1 cellular context compared by ENCODE assay signal in the genomic region with DNA sequence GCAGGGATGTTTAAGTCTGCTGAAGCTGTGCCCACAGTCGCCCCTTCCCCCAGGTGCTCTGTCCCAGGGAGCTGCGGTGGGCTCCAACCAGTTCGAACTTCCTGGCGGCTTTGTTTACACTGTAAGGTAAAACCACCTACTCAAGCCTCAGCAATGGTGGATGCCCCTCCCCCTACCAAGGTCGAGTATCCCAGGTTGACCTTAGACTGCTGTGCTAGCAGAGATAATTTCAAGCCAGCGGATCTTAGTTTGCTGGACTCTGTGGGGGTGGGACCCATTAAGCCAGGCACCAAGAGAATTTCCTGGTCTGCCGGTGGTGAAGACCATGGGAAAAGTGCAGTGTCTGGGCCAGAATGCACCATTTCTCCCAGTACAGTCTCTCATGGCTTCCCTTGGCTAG.
TF ChIP-seq lines count a peak whose summit lies in the region.

No MANE protein-coding gene starts in this region.

TF ChIP-seq in K562, 482 proteins besides CTCF, POLR2A, EP300 and RAD21 (continued from another document and continues in another):
- TF ChIP-seq CHD7 (IDR thresholded peaks at IDR 0.05; ENCODE audit: low read depth, low read length) (no peak), GATA2 (CRISPR knock-in tag; IDR thresholded peaks at IDR 0.05) (no peak), SRSF3 (IDR thresholded peaks at IDR 0.05; ENCODE audit: insufficient read depth, low read length) (no peak), FOXA3 (CRISPR knock-in tag; conservative IDR thresholded peaks at IDR 0.05 in 1 of 2, IDR thresholded peaks at IDR 0.05 in 1 of 2) (peak; percentile 55 to 97), ZNF197 (CRISPR knock-in tag; IDR thresholded peaks at IDR 0.05; ENCODE audit: low read depth) (no peak), SP2 (IDR thresholded peaks at IDR 0.05; ENCODE audit: extremely low read depth, low read depth, low read length, poor library complexity, severe bottlenecking) (no peak), ZEB2 (IDR thresholded peaks at IDR 0.05) (peak; percentile 80), ZNF77 (CRISPR knock-in tag; IDR thresholded peaks at IDR 0.05) (no peak), RB1 (IDR thresholded peaks at IDR 0.05; ENCODE audit: low read depth) (0 out of 2 replicates have a peak, but pooled peaks have one; percentile 33), ZNF224 (CRISPR knock-in tag; IDR thresholded peaks at IDR 0.05) (no peak), NBN (IDR thresholded peaks at IDR 0.05; ENCODE audit: low read depth) (no peak), MBD1 (CRISPR knock-in tag; IDR thresholded peaks at IDR 0.05) (no peak), E4F1 (CRISPR knock-in tag; IDR thresholded peaks at IDR 0.05; ENCODE audit: borderline replicate concordance) (no peak), DPF2 (IDR thresholded peaks at IDR 0.05) (peak; percentile 88), PHF8 (IDR thresholded peaks at IDR 0.05; ENCODE audit: borderline replicate concordance, low read length) (no peak), NR2F6 (CRISPR knock-in tag; IDR thresholded peaks at IDR 0.05) (no peak), BDP1 (IDR thresholded peaks at IDR 0.05; ENCODE audit: insufficient read depth, insufficient read length) (no peak), SOX6 (IDR thresholded peaks at IDR 0.05) (peak; percentile 72; the same call in 1 of the 2 replicates), PRDM10 (IDR thresholded peaks at IDR 0.05; ENCODE audit: partially characterized antibody) (peak; percentile 80)
